Comparison of ENCODE assay signal across 15 cellular contexts in the genomic region with DNA sequence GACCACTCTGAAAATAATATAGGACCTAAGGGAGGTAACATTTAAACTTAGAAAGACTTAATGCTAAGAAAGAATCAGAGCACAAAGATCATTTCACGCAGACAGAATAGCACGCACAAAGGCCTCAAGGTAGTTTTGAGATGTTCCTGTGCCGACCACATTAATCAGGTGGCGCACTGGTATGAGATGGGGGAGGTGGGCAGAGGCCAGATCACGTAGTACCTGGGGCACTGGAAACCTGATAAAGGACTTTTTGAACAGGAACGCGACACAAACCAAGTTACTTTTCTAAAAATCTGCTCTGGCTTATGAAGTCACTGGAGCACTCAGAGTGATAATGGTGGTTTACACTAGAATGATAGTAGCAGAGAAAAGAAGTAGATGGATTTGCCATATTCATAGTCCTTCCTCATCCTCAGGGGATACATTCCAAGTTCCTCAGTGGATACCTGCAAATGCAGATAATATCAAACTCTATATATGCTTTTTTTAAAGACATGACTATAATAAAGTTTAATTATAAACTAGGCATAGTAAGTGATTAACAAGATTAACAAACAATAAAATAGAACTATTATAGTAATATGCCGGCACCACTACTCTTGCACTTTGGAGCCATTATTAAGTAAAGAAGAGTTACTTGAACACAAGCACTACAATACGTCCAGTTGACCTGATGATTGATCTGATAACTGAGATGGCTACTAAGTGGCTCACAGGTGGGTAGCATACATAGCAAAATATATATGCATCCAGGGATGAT. TPM values are rescaled to one million over a fixed set of nuclear protein-coding genes. Genes with fewer than 3 reads are reported as not detected.
DNase-seq lines count a peak whose midpoint lies in the region; ATAC-seq and TF ChIP-seq lines count a peak whose summit lies in the region.
"Had no signal": no experiment of that assay in that cellular context is flagged by ENCODE, and none has a peak within 500 bp of the region (broad histone marks: within the 10 kb centered on the region; RNA-seq: fewer than 3 reads in every experiment).

No MANE protein-coding gene starts in this region.

- H3K79me2 ChIP-seq in GM23338 (replicated peaks; ENCODE audit: insufficient read depth) (no peaks in the 10 kb centered on the region), OCI-LY3 (ENCODE audit: low read length) (no peaks in the 10 kb centered on the region)

- no peaks in the 10 kb centered on the region for H3K9me3 ChIP-seq in OCI-LY3 (ENCODE audit: insufficient read depth, low read length)
- H3K9me3 ChIP-seq in colonic mucosa, result no peaks in the 10 kb centered on the region
- peaks cover 0 to 2% of the 10 kb centered on the region in 2 donors for H3K9me3 ChIP-seq in mucosa of rectum (ENCODE audit: control insufficient read depth in 2 of 2, low read length in 2 of 2)
- H3K9me3 ChIP-seq: BE2C had no signal

- peaks cover 7% of the 10 kb centered on the region; the same call in 2 of the 3 replicates for H3K9me3 Mint-ChIP-seq in GM23338
- H3K9me3 Mint-ChIP-seq in activated naive CD4-positive, alpha-beta T cell treated with anti-CD3 and anti-CD28 coated beads, Interleukin-2, amount 10 ng/mL, durations not matched to agents 7 days and 5 days, result no peaks in the 10 kb centered on the region
- H3K9me3 Mint-ChIP-seq: CD4-positive, alpha-beta memory T cell; IgD-negative memory B cell had no signal

- H3K4me3 ChIP-seq in GM23338 (no peak overlapping the region), OCI-LY3 (ENCODE audit: low read length) (no peak overlapping the region), colonic mucosa (no peak overlapping the region), mucosa of rectum (ENCODE audit: low read length in 2 of 2) (no peak overlapping the region)

- intact Hi-C loops in colonic mucosa (cut with DNase I), result no loop called here

- no peak for DNase-seq in GM23338 (ENCODE audit: low spot score)
- peak; percentile 30 for DNase-seq in colonic mucosa
- DNase-seq in globus pallidus (ENCODE audit: low spot score), result no peak
- no peak for DNase-seq in activated naive CD4-positive, alpha-beta T cell treated with anti-CD3 and anti-CD28 coated beads, Interleukin-2, amount 10 ng/mL, durations not matched to agents 7 days and 5 days
- no peak for DNase-seq in left lobe of liver (ENCODE audit: low spot score)
- no peak for DNase-seq in NCI-H2107 (lab: John Stamatoyannopoulos, UW)
- DNase-seq: BE2C; CD4-positive, alpha-beta memory T cell; DND-41; GDM1 had no signal

- no peaks in the 10 kb centered on the region for H3F3A ChIP-seq in GM23338 (replicated peaks; ENCODE audit: low read depth)

- TF ChIP-seq CTCF in GM23338 (conservative IDR thresholded peaks at IDR 0.05; ENCODE audit: low read depth in 2 of 2) (no peak), OCI-LY3 (IDR thresholded peaks at IDR 0.05; ENCODE audit: low read depth, low read length) (0 out of 2 replicates have a peak, but pooled peaks have one; percentile 5), colonic mucosa (IDR thresholded peaks at IDR 0.05) (no peak)

- H3K4me1 ChIP-seq in GM23338 (ENCODE audit: insufficient read depth) (peaks cover 14% of the 10 kb centered on the region), OCI-LY3 (ENCODE audit: low read length) (0 out of 2 replicates have a peak, but pooled peaks cover 4% of the 10 kb centered on the region), colonic mucosa (no peaks in the 10 kb centered on the region), mucosa of rectum (ENCODE audit: control insufficient read depth in 2 of 2, insufficient read depth in 2 of 2, low read length in 2 of 2) (no peaks in the 10 kb centered on the region)
- H3K4me1 ChIP-seq: BE2C had no signal

- no peaks in the 10 kb centered on the region for H3K9me2 ChIP-seq in GM23338 (ENCODE audit: insufficient read depth)

- no peak overlapping the region for H3K27ac ChIP-seq in GM23338 (ENCODE audit: low read depth)
- H3K27ac ChIP-seq in OCI-LY3 (ENCODE audit: low read length), result no peak overlapping the region
- peak overlapping the region; percentile 25 for H3K27ac ChIP-seq in colonic mucosa
- H3K27ac ChIP-seq in mucosa of rectum (ENCODE audit: low read depth in 2 of 2, low read length in 2 of 2), result peak overlapping the region; percentile 9 to 52
- H3K27ac ChIP-seq: C4-2B had no signal

- CTCF ChIA-PET in activated naive CD4-positive, alpha-beta T cell treated with anti-CD3 and anti-CD28 coated beads, Interleukin-2, amount 10 ng/mL, durations not matched to agents 7 days and 5 days (lab: Charles Lee), result no interaction called here

- H4K20me1 ChIP-seq in GM23338 (replicated peaks; ENCODE audit: insufficient read depth), result no peaks in the 10 kb centered on the region
- no peaks in the 10 kb centered on the region for H4K20me1 ChIP-seq in OCI-LY3 (ENCODE audit: insufficient read depth, low read length)

- peaks cover 15% of the 10 kb centered on the region for H3K4me1 Mint-ChIP-seq in GM23338
- no peaks in the 10 kb centered on the region for H3K4me1 Mint-ChIP-seq in activated naive CD4-positive, alpha-beta T cell treated with anti-CD3 and anti-CD28 coated beads, Interleukin-2, amount 10 ng/mL, durations not matched to agents 7 days and 5 days
- H3K4me1 Mint-ChIP-seq: CD4-positive, alpha-beta memory T cell had no signal

- no peak overlapping the region for H3K9ac ChIP-seq in OCI-LY3 (ENCODE audit: low read length)
- H3K9ac ChIP-seq in colonic mucosa (ENCODE audit: low read depth in 2 of 2, low read length in 2 of 2), result peak overlapping the region in 1 of 2 donors; percentile 43
- peak overlapping the region in 1 of 2 donors; percentile 19 for H3K9ac ChIP-seq in mucosa of rectum (ENCODE audit: low read depth in 1 of 2, low read length in 2 of 2)

- no peak overlapping the region for H3K27ac Mint-ChIP-seq in GM23338
- H3K27ac Mint-ChIP-seq in activated naive CD4-positive, alpha-beta T cell treated with anti-CD3 and anti-CD28 coated beads, Interleukin-2, amount 10 ng/mL, durations not matched to agents 7 days and 5 days, result no peak overlapping the region
- H3K27ac Mint-ChIP-seq: CD4-positive, alpha-beta memory T cell; IgD-negative memory B cell had no signal

- H3K4me3 Mint-ChIP-seq in GM23338, result no peak overlapping the region
- H3K4me3 Mint-ChIP-seq in activated naive CD4-positive, alpha-beta T cell treated with anti-CD3 and anti-CD28 coated beads, Interleukin-2, amount 10 ng/mL, durations not matched to agents 7 days and 5 days, result no peak overlapping the region
- H3K4me3 Mint-ChIP-seq: CD4-positive, alpha-beta memory T cell; IgD-negative memory B cell had no signal

- H3K36me3 ChIP-seq in GM23338 (ENCODE audit: insufficient read depth) (no peaks in the 10 kb centered on the region), OCI-LY3 (replicated peaks; ENCODE audit: low read depth, low read length) (no peaks in the 10 kb centered on the region), colonic mucosa (no peaks in the 10 kb centered on the region), mucosa of rectum (ENCODE audit: control insufficient read depth in 2 of 2, insufficient read depth in 2 of 2, low read length in 2 of 2) (no peaks in the 10 kb centered on the region)
- H3K36me3 ChIP-seq: BE2C had no signal

- no peak overlapping the region for H3K4me2 ChIP-seq in GM23338
- no peak overlapping the region for H3K4me2 ChIP-seq in OCI-LY3 (ENCODE audit: low read length)

- H3K27me3 ChIP-seq in GM23338 (ENCODE audit: insufficient read depth) (no peaks in the 10 kb centered on the region), OCI-LY3 (ENCODE audit: low read depth, low read length) (no peaks in the 10 kb centered on the region), colonic mucosa (no peaks in the 10 kb centered on the region), mucosa of rectum (ENCODE audit: control insufficient read depth in 2 of 2, insufficient read depth in 2 of 2, low read length in 2 of 2) (no peaks in the 10 kb centered on the region)
- H3K27me3 ChIP-seq: BE2C had no signal

- peaks cover 4% of the 10 kb centered on the region; the same call in 1 of the 3 replicates for H3K36me3 Mint-ChIP-seq in GM23338 (ENCODE audit: low read depth)
- no peaks in the 10 kb centered on the region for H3K36me3 Mint-ChIP-seq in activated naive CD4-positive, alpha-beta T cell treated with anti-CD3 and anti-CD28 coated beads, Interleukin-2, amount 10 ng/mL, durations not matched to agents 7 days and 5 days
- H3K36me3 Mint-ChIP-seq: CD4-positive, alpha-beta memory T cell; IgD-negative memory B cell had no signal

- H2AFZ ChIP-seq in GM23338 (peak overlapping the region; percentile 14; the same call in 1 of the 2 replicates), OCI-LY3 (ENCODE audit: low read depth, low read length) (no peak overlapping the region)

- ATAC-seq in GM23338 (no peak; the same call in 2 of the 3 replicates), left lobe of liver (no peak)
- ATAC-seq: HCT116 had no signal

- peaks cover 2% of the 10 kb centered on the region for H3K27me3 Mint-ChIP-seq in GM23338 (ENCODE audit: insufficient read depth, low read depth, poor library complexity)
- H3K27me3 Mint-ChIP-seq in activated naive CD4-positive, alpha-beta T cell treated with anti-CD3 and anti-CD28 coated beads, Interleukin-2, amount 10 ng/mL, durations not matched to agents 7 days and 5 days, result peaks cover 8% of the 10 kb centered on the region
- H3K27me3 Mint-ChIP-seq: CD4-positive, alpha-beta memory T cell had no signal

TF ChIP-seq in GM23338, 12 proteins besides CTCF, POLR2A, EP300 and RAD21:
- no peak for TF ChIP-seq ZNF114 (CRISPR knock-in tag; IDR thresholded peaks at IDR 0.05)
- TF ChIP-seq EZH2 (IDR thresholded peaks at IDR 0.05; ENCODE audit: low read depth, unreplicated experiment), result no peak
- TF ChIP-seq POLR2AphosphoS5 (IDR thresholded peaks at IDR 0.05; ENCODE audit: low read depth), result no peak
- TF ChIP-seq ZNF331 (CRISPR knock-in tag; IDR thresholded peaks at IDR 0.05; ENCODE audit: low read depth), result no peak
- TF ChIP-seq JUNB (IDR thresholded peaks at IDR 0.05; ENCODE audit: unreplicated experiment), result no peak
- TF ChIP-seq EZH2phosphoT487 (IDR thresholded peaks at IDR 0.05; ENCODE audit: unreplicated experiment), result no peak

RNA-seq across cellular contexts. Expression of a gene that starts 42.6 kb away (rescaled TPM):
- 84.3 and 95.5 TPM in 2 replicates for total RNA-seq in GM23338 (2014; rRNA removed; shearing (Covaris generic))
- 52.7 and 63.7 TPM in 2 replicates for polyA plus RNA-seq in GM23338 (2016; fragmentation: Nextera tagmentation; extraction: Ambion mirVana)
- total RNA-seq in colonic mucosa (10 to 100 TPM; 30.0 to 75.8 TPM), left lobe of liver (0.25 TPM)

Comparison
In these comparisons a context has a peak if more than half of its experiments do, and no peak if none do; other contexts are left out.
1. H3K27ac ChIP-seq: peak in colonic mucosa (single experiment) and mucosa of rectum (2 of 2); none in GM23338 (single experiment) and OCI-LY3 (single experiment).
2. RNA of a gene that starts 42.6 kb away (total RNA-seq): 84.3 to 95.5 TPM in GM23338 and 30.0 to 75.8 TPM in colonic mucosa; 0.25 TPM in left lobe of liver (single experiment); every median in the first group is over 10 times any median in the second.